In genomic region chr1:192826791-192827477, GRCh38 we compare ENCODE assay signal across 12 cellular contexts. TPM values are rescaled to one million over a fixed set of nuclear protein-coding genes. Genes with fewer than 3 reads are reported as not detected.
A peak's percentile ranks its signal among the peaks of the same experiment; 100 is the strongest.
DNase-seq lines count a peak whose midpoint lies in the region; ATAC-seq, FAIRE-seq and TF ChIP-seq lines count a peak whose summit lies in the region.
"Had no signal": no experiment of that assay in that cellular context is flagged by ENCODE, and none has a peak within 500 bp of the region (broad histone marks: within the 10 kb centered on the region; RNA-seq: fewer than 3 reads in every experiment).

No MANE protein-coding gene starts in this region.

- H3K27me3 ChIP-seq in bronchial epithelial cell (ENCODE audit: control insufficient read depth, insufficient read depth, low read length) (no peaks in the 10 kb centered on the region), trophoblast cell (ENCODE audit: insufficient read depth, low read length) (no peaks in the 10 kb centered on the region)
- H3K27me3 ChIP-seq: Peyer's patch had no signal

- no peak for TF ChIP-seq CTCF in bronchial epithelial cell (IDR thresholded peaks at IDR 0.05; ENCODE audit: insufficient read depth, low read length, severe bottlenecking)
- TF ChIP-seq CTCF in omental fat pad (IDR thresholded peaks at IDR 0.05) = no peak

- no peak overlapping the region for H3K9ac ChIP-seq in trophoblast cell (ENCODE audit: low read length)

- peak; percentile 6 for DNase-seq in HPDE6-E6E7 (ENCODE audit: extremely low spot score)
- DNase-seq in bronchial epithelial cell (ENCODE audit: low read depth) = peak; percentile 79
- DNase-seq in trophoblast cell = peak; percentile 86 to 92
- DNase-seq in omental fat pad (ENCODE audit: low spot score) = no peak
- DNase-seq in activated T-cell treated with anti-CD3 and anti-CD28 coated beads, Interleukin-2, amount 50 U/mL, for 48 hours = no peak
- DNase-seq: GOT3; NCI-H187; stimulated activated CD8-positive, alpha-beta memory T cell treated with anti-CD3 and anti-CD28 coated beads, Interleukin-4, amount 100 ng/mL, for 48 hours had no signal

- no peak overlapping the region for H2BK120ac ChIP-seq in trophoblast cell (ENCODE audit: insufficient read depth, low read length, poor library complexity)

- no peak overlapping the region for H3K18ac ChIP-seq in trophoblast cell (ENCODE audit: low read length)

- H3K23ac ChIP-seq in trophoblast cell (ENCODE audit: low read length) = no peak overlapping the region

- FAIRE-seq in bronchial epithelial cell (lab: Jason Lieb, UNC) = no peak

- no peak overlapping the region for H3K4me2 ChIP-seq in trophoblast cell (ENCODE audit: low read length)

- H2BK5ac ChIP-seq in trophoblast cell (ENCODE audit: low read depth, low read length, poor library complexity) = no peak overlapping the region

- H2AFZ ChIP-seq in trophoblast cell (ENCODE audit: insufficient read depth, low read length, poor library complexity) = no peak overlapping the region

- H2BK12ac ChIP-seq in trophoblast cell (ENCODE audit: low read length) = no peak overlapping the region

- H2AK5ac ChIP-seq in trophoblast cell (ENCODE audit: low read length) = no peak overlapping the region

- WGBS in trophoblast cell (ENCODE audit: extremely low coverage, insufficient coverage, insufficient read length) = no CpG with 5 or more reads among the region's 4 CpGs

- H3K27ac ChIP-seq in trophoblast cell (ENCODE audit: low read depth, low read length) = no peak overlapping the region
- H3K27ac ChIP-seq: skin epidermis had no signal

- H3K79me1 ChIP-seq in trophoblast cell (ENCODE audit: low read length) = no peaks in the 10 kb centered on the region

- no peak overlapping the region for H3K4ac ChIP-seq in trophoblast cell (ENCODE audit: low read depth, low read length)

- H3K9me3 ChIP-seq in trophoblast cell (ENCODE audit: insufficient read depth, low read depth, low read length) = no peaks in the 10 kb centered on the region
- H3K9me3 ChIP-seq: Peyer's patch had no signal

- no peak overlapping the region for H4K8ac ChIP-seq in trophoblast cell (ENCODE audit: low read depth, low read length)

- no peaks in the 10 kb centered on the region for H3K4me1 ChIP-seq in trophoblast cell (ENCODE audit: control insufficient read depth in 1 of 2, insufficient read depth in 2 of 2, low read length in 2 of 2)
- H3K4me1 ChIP-seq: Peyer's patch had no signal

- no peaks in the 10 kb centered on the region for H3K36me3 ChIP-seq in bronchial epithelial cell (ENCODE audit: control insufficient read depth, insufficient read depth, low read length)
- H3K36me3 ChIP-seq in trophoblast cell (ENCODE audit: control insufficient read depth in 1 of 2, insufficient read depth in 2 of 2, low read length in 2 of 2) = no peaks in the 10 kb centered on the region
- H3K36me3 ChIP-seq: Peyer's patch had no signal

- H4K91ac ChIP-seq in trophoblast cell (ENCODE audit: low read depth, low read length) = no peak overlapping the region

- no peak overlapping the region for H4K12ac ChIP-seq in trophoblast cell (ENCODE audit: low read depth, low read length)

- no peak overlapping the region for H3K4me3 ChIP-seq in bronchial epithelial cell (ENCODE audit: low read depth, low read length)
- H3K4me3 ChIP-seq in trophoblast cell (ENCODE audit: low read depth, low read length) = no peak overlapping the region
- H3K4me3 ChIP-seq: Peyer's patch, skin epidermis had no signal

- ATAC-seq in GM19452 (IDR thresholded peaks at IDR 0.05; ENCODE audit: unreplicated experiment) = peak; percentile 79
- no peak for ATAC-seq in GM21737 (IDR thresholded peaks at IDR 0.05; ENCODE audit: unreplicated experiment)
- no peak for ATAC-seq in omental fat pad (ENCODE audit: low FRiP score)

- H3K79me2 ChIP-seq in trophoblast cell (ENCODE audit: control insufficient read depth, insufficient read depth, low read length, poor library complexity) = no peaks in the 10 kb centered on the region

- no peak overlapping the region for H3K14ac ChIP-seq in trophoblast cell (ENCODE audit: low read length)

RNA-seq across cellular contexts. Expression of gene RGS2, which starts 18.1 kb away (rescaled TPM):
- total RNA-seq in bronchial epithelial cell (29.5 and 79.9 TPM in 2 replicates), omental fat pad (100 to 1,000 TPM in 3 of 4 donors, 10 to 100 TPM in 1; 92.2 to 375 (median 140) TPM)
- 30.0 and 33.2 TPM in 2 replicates for polyA plus RNA-seq in trophoblast cell (2013)

Comparison
In these comparisons a context has a peak if more than half of its experiments do, and no peak if none do; other contexts are left out.
1. DNase-seq: peak in HPDE6-E6E7 (single experiment), bronchial epithelial cell (single experiment) and trophoblast cell (2 of 2); none in omental fat pad (single experiment) and activated T-cell treated with anti-CD3 and anti-CD28 coated beads, Interleukin-2, amount 50 U/mL, for 48 hours (0 of 2).